Comparison of ENCODE assay signal across 1 cellular context in the genomic region with DNA sequence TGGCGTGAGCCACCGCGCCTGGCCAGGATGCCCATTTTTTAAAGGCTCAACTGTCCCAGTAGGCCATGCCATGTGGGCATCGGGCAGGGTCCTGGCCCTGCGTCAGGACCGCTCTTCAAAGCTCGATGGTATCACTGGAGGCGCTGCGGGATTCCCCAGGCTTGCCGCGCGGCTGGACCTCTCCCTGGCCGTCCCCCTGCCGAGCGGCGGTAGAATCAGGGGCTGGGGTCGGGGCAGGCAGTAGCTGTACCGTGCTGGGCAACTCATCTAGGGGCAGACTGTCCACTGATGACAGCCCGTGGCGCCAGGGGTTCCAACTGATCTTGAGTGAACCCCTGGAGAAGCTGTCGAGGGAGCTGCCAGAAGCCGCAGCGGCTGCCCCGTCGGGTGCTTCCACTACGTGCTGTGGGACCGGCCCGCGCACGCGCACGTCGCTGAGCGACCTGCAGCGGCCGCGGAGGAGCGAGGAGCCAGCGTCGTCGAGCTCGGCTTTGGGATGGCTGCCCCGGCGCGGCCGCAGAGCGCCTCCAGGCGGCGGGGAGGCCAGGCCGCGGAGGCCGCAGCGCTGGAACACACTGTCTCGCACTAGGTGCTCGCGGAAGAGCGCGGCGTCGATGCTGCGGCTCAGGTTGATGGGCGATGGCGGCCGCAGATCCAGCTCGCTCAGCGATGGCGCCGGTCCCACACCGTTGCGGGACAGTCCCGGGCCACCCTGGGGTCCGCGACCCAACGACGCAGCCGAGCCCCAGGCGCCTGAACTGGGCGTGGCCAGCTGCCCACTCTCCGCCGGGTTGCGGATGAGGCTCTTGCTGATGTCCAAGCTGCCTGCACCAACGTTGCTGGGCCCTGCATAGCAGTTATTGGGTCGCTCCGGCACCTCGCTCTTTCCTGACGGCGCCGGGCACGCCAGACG.
TF ChIP-seq lines count a peak whose summit lies in the region.

No MANE protein-coding gene starts in this region.

TF ChIP-seq in HepG2, 621 proteins besides CTCF, POLR2A, EP300 and RAD21 (continued from another document and continues in another):
- TF ChIP-seq, protein P1, sequence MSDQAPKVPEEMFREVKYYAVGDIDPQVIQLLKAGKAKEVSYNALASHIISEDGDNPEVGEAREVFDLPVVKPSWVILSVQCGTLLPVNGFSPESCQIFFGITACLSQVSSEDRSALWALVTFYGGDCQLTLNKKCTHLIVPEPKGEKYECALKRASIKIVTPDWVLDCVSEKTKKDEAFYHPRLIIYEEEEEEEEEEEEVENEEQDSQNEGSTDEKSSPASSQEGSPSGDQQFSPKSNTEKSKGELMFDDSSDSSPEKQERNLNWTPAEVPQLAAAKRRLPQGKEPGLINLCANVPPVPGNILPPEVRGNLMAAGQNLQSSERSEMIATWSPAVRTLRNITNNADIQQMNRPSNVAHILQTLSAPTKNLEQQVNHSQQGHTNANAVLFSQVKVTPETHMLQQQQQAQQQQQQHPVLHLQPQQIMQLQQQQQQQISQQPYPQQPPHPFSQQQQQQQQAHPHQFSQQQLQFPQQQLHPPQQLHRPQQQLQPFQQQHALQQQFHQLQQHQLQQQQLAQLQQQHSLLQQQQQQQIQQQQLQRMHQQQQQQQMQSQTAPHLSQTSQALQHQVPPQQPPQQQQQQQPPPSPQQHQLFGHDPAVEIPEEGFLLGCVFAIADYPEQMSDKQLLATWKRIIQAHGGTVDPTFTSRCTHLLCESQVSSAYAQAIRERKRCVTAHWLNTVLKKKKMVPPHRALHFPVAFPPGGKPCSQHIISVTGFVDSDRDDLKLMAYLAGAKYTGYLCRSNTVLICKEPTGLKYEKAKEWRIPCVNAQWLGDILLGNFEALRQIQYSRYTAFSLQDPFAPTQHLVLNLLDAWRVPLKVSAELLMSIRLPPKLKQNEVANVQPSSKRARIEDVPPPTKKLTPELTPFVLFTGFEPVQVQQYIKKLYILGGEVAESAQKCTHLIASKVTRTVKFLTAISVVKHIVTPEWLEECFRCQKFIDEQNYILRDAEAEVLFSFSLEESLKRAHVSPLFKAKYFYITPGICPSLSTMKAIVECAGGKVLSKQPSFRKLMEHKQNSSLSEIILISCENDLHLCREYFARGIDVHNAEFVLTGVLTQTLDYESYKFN (CRISPR knock-in tag; conservative IDR thresholded peaks at IDR 0.05): peak; percentile 37
- TF ChIP-seq DMAP1 (CRISPR knock-in tag; IDR thresholded peaks at IDR 0.05) (peak; percentile 67), CBX2 (IDR thresholded peaks at IDR 0.05; ENCODE audit: low read depth, low read length) (no peak), CBX2 (CRISPR knock-in tag; IDR thresholded peaks at IDR 0.05; ENCODE audit: low read depth) (0 out of 2 replicates have a peak, but pooled peaks have one; percentile 35), DNMT1 (CRISPR knock-in tag; IDR thresholded peaks at IDR 0.05) (peak; percentile 36; the same call in 1 of the 2 replicates), SMARCE1 (IDR thresholded peaks at IDR 0.05; ENCODE audit: borderline replicate concordance) (no peak), NR1H2 (CRISPR knock-in tag; IDR thresholded peaks at IDR 0.05; ENCODE audit: borderline replicate concordance, low read depth) (peak; percentile 79; the same call in 1 of the 2 replicates), SMAD3 (CRISPR knock-in tag; IDR thresholded peaks at IDR 0.05) (no peak), ZNF296 (CRISPR knock-in tag; conservative IDR thresholded peaks at IDR 0.05) (no peak), TP53 (CRISPR knock-in tag; conservative IDR thresholded peaks at IDR 0.05) (0 out of 2 replicates have a peak, but pooled peaks have one; percentile 13), U2AF2 (IDR thresholded peaks at IDR 0.05; ENCODE audit: low read depth, low read length) (no peak), LCORL (IDR thresholded peaks at IDR 0.05) (no peak), LCORL (CRISPR knock-in tag; IDR thresholded peaks at IDR 0.05) (peak; percentile 86), ZNF329 (CRISPR knock-in tag; IDR thresholded peaks at IDR 0.05; ENCODE audit: low read depth) (peak; percentile 83; the same call in 1 of the 2 replicates), ZSCAN25 (CRISPR knock-in tag; IDR thresholded peaks at IDR 0.05) (peak; percentile 38; the same call in 1 of the 2 replicates), ZNF737 (CRISPR knock-in tag; IDR thresholded peaks at IDR 0.05; ENCODE audit: borderline replicate concordance) (0 out of 2 replicates have a peak, but pooled peaks have one; percentile 78), ZNF138 (CRISPR knock-in tag; IDR thresholded peaks at IDR 0.05; ENCODE audit: low read depth) (no peak; the same call in 1 of the 2 replicates), TBP (CRISPR knock-in tag; IDR thresholded peaks at IDR 0.05) (peak; percentile 68; the same call in 1 of the 2 replicates), KDM3A (CRISPR knock-in tag; IDR thresholded peaks at IDR 0.05; ENCODE audit: low read depth) (peak; percentile 30; the same call in 1 of the 2 replicates), ASH2L (IDR thresholded peaks at IDR 0.05; ENCODE audit: insufficient read length, low read depth, low read length) (peak; percentile 40), MAZ (IDR thresholded peaks at IDR 0.05; ENCODE audit: borderline replicate concordance, low read depth, low read length) (no peak), MAZ (CRISPR knock-in tag; IDR thresholded peaks at IDR 0.05; ENCODE audit: low read depth) (no peak), ZZZ3 (CRISPR knock-in tag; IDR thresholded peaks at IDR 0.05; ENCODE audit: borderline replicate concordance) (peak; percentile 47; the same call in 1 of the 2 replicates), ZFP36L1 (CRISPR knock-in tag; IDR thresholded peaks at IDR 0.05) (0 out of 2 replicates have a peak, but pooled peaks have one; percentile 72), NFKBIZ (CRISPR knock-in tag; IDR thresholded peaks at IDR 0.05) (peak; percentile 23; the same call in 1 of the 2 replicates), ZNF776 (CRISPR knock-in tag; IDR thresholded peaks at IDR 0.05) (peak; percentile 99), FOXC1 (CRISPR knock-in tag; IDR thresholded peaks at IDR 0.05; ENCODE audit: borderline replicate concordance) (peak; percentile 95), SSRP1 (CRISPR knock-in tag; IDR thresholded peaks at IDR 0.05) (peak; percentile 52; the same call in 1 of the 2 replicates), GTF2F1 (IDR thresholded peaks at IDR 0.05; ENCODE audit: low read length) (no peak), KLF16 (CRISPR knock-in tag; IDR thresholded peaks at IDR 0.05) (peak in 1 of 2 experiments; percentile 7; a peak in 1 of 4 replicates), WIZ (CRISPR knock-in tag; IDR thresholded peaks at IDR 0.05) (peak; percentile 75; the same call in 1 of the 2 replicates), KMT2A (CRISPR knock-in tag; IDR thresholded peaks at IDR 0.05) (no peak; the same call in 1 of the 2 replicates), RXRA (CRISPR knock-in tag; IDR thresholded peaks at IDR 0.05) (0 out of 2 replicates have a peak, but pooled peaks have one; percentile 32), SMYD3 (CRISPR knock-in tag; IDR thresholded peaks at IDR 0.05) (no peak)
- TF ChIP-seq, protein P2, sequence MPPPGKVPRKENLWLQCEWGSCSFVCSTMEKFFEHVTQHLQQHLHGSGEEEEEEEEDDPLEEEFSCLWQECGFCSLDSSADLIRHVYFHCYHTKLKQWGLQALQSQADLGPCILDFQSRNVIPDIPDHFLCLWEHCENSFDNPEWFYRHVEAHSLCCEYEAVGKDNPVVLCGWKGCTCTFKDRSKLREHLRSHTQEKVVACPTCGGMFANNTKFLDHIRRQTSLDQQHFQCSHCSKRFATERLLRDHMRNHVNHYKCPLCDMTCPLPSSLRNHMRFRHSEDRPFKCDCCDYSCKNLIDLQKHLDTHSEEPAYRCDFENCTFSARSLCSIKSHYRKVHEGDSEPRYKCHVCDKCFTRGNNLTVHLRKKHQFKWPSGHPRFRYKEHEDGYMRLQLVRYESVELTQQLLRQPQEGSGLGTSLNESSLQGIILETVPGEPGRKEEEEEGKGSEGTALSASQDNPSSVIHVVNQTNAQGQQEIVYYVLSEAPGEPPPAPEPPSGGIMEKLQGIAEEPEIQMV (CRISPR knock-in tag; IDR thresholded peaks at IDR 0.05; ENCODE audit: low read depth): peak; percentile 66
- TF ChIP-seq, protein P3, sequence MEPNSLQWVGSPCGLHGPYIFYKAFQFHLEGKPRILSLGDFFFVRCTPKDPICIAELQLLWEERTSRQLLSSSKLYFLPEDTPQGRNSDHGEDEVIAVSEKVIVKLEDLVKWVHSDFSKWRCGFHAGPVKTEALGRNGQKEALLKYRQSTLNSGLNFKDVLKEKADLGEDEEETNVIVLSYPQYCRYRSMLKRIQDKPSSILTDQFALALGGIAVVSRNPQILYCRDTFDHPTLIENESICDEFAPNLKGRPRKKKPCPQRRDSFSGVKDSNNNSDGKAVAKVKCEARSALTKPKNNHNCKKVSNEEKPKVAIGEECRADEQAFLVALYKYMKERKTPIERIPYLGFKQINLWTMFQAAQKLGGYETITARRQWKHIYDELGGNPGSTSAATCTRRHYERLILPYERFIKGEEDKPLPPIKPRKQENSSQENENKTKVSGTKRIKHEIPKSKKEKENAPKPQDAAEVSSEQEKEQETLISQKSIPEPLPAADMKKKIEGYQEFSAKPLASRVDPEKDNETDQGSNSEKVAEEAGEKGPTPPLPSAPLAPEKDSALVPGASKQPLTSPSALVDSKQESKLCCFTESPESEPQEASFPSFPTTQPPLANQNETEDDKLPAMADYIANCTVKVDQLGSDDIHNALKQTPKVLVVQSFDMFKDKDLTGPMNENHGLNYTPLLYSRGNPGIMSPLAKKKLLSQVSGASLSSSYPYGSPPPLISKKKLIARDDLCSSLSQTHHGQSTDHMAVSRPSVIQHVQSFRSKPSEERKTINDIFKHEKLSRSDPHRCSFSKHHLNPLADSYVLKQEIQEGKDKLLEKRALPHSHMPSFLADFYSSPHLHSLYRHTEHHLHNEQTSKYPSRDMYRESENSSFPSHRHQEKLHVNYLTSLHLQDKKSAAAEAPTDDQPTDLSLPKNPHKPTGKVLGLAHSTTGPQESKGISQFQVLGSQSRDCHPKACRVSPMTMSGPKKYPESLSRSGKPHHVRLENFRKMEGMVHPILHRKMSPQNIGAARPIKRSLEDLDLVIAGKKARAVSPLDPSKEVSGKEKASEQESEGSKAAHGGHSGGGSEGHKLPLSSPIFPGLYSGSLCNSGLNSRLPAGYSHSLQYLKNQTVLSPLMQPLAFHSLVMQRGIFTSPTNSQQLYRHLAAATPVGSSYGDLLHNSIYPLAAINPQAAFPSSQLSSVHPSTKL (CRISPR knock-in tag; IDR thresholded peaks at IDR 0.05): peak; percentile 61; the same call in 1 of the 2 replicates
- TF ChIP-seq, protein P4, sequence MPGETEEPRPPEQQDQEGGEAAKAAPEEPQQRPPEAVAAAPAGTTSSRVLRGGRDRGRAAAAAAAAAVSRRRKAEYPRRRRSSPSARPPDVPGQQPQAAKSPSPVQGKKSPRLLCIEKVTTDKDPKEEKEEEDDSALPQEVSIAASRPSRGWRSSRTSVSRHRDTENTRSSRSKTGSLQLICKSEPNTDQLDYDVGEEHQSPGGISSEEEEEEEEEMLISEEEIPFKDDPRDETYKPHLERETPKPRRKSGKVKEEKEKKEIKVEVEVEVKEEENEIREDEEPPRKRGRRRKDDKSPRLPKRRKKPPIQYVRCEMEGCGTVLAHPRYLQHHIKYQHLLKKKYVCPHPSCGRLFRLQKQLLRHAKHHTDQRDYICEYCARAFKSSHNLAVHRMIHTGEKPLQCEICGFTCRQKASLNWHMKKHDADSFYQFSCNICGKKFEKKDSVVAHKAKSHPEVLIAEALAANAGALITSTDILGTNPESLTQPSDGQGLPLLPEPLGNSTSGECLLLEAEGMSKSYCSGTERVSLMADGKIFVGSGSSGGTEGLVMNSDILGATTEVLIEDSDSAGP (CRISPR knock-in tag; IDR thresholded peaks at IDR 0.05; ENCODE audit: borderline replicate concordance): peak; percentile 92
- TF ChIP-seq, protein P5, sequence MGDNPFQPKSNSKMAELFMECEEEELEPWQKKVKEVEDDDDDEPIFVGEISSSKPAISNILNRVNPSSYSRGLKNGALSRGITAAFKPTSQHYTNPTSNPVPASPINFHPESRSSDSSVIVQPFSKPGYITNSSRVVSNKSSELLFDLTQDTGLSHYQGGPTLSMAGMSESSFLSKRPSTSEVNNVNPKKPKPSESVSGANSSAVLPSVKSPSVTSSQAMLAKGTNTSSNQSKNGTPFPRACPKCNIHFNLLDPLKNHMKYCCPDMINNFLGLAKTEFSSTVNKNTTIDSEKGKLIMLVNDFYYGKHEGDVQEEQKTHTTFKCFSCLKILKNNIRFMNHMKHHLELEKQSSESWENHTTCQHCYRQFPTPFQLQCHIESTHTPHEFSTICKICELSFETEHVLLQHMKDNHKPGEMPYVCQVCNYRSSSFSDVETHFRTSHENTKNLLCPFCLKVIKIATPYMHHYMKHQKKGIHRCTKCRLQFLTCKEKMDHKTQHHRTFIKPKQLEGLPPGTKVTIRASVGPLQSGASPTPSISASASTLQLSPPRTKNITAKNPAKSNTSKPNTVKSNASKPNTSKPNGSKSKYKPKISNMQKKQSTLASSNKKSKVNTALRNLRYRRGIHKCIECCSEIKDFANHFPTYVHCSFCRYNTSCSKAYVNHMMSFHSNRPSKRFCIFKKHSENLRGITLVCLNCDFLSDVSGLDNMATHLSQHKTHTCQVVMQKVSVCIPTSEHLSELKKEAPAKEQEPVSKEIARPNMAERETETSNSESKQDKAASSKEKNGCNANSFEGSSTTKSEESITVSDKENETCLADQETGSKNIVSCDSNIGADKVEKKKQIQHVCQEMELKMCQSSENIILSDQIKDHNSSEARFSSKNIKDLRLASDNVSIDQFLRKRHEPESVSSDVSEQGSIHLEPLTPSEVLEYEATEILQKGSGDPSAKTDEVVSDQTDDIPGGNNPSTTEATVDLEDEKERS (CRISPR knock-in tag; IDR thresholded peaks at IDR 0.05): peak; percentile 55; the same call in 1 of the 2 replicates
- TF ChIP-seq, protein P6, sequence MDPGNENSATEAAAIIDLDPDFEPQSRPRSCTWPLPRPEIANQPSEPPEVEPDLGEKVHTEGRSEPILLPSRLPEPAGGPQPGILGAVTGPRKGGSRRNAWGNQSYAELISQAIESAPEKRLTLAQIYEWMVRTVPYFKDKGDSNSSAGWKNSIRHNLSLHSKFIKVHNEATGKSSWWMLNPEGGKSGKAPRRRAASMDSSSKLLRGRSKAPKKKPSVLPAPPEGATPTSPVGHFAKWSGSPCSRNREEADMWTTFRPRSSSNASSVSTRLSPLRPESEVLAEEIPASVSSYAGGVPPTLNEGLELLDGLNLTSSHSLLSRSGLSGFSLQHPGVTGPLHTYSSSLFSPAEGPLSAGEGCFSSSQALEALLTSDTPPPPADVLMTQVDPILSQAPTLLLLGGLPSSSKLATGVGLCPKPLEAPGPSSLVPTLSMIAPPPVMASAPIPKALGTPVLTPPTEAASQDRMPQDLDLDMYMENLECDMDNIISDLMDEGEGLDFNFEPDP (CRISPR knock-in tag; conservative IDR thresholded peaks at IDR 0.05): 0 out of 2 replicates have a peak, but pooled peaks have one; percentile 88
- TF ChIP-seq, protein P7, sequence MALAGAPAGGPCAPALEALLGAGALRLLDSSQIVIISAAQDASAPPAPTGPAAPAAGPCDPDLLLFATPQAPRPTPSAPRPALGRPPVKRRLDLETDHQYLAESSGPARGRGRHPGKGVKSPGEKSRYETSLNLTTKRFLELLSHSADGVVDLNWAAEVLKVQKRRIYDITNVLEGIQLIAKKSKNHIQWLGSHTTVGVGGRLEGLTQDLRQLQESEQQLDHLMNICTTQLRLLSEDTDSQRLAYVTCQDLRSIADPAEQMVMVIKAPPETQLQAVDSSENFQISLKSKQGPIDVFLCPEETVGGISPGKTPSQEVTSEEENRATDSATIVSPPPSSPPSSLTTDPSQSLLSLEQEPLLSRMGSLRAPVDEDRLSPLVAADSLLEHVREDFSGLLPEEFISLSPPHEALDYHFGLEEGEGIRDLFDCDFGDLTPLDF (CRISPR knock-in tag; IDR thresholded peaks at IDR 0.05): no peak
- TF ChIP-seq, protein P8, sequence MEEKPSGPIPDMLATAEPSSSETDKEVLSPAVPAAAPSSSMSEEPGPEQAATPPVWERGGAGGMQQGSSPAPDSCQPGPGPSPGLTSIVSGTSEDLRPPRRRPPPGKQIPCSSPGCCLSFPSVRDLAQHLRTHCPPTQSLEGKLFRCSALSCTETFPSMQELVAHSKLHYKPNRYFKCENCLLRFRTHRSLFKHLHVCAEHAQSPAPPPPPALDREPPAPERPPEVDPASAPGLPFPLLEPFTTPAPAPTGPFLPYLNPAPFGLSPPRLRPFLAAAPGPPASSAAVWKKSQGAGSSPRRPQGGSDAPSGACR (CRISPR knock-in tag; IDR thresholded peaks at IDR 0.05): peak; percentile 60; the same call in 1 of the 2 replicates
